Comparison of ENCODE assay signal across 28 cellular contexts in the genomic region with DNA sequence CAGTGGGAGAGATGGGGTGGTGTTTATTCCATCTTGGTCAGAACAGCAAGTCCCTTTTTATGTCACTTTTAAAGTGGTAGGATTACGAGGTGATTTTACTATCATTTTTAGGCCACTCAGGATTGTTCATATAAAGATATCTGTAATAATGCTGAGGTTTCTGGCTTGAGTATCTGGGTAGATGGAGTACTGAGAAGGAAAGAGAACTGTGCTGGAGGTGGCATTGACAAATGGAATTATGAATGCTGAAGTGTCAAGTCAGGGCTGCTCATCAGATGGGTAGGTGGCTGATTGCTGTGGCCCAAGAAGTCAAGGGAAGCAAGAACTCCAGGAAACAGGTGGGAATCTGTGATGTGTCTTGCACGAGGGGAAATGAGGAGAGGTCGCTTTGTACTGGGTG.
"Had no signal": no experiment of that assay in that cellular context is flagged by ENCODE, and none has a peak within 500 bp of the region (broad histone marks: within the 10 kb centered on the region; RNA-seq: fewer than 3 reads in every experiment).

No MANE protein-coding gene starts in this region.

- H3K36me3 ChIP-seq: ascending aorta, breast epithelium, gastroesophageal sphincter had no signal

- H3K27me3 ChIP-seq: ascending aorta, breast epithelium had no signal

- H3K4me3 ChIP-seq: ascending aorta, breast epithelium, coronary artery, gastroesophageal sphincter had no signal

- FAIRE-seq: endometrium had no signal

- H3K36me3 Mint-ChIP-seq: activated naive CD4-positive, alpha-beta T cell treated with anti-CD3 and anti-CD28 coated beads, Interleukin-2, amount 10 ng/mL, durations not matched to agents 7 days and 5 days; activated naive CD4-positive, alpha-beta T cell treated with anti-CD3 and anti-CD28 coated beads, Interleukin-2, amount 50 U/mL, for 72 hours; brain; WTC11 had no signal

- H3K27ac Mint-ChIP-seq: activated CD4-positive, alpha-beta memory T cell treated with anti-CD3 and anti-CD28 coated beads, Interleukin-2, amount 10 ng/mL, durations not matched to agents 7 days and 5 days; activated CD4-positive, alpha-beta T cell treated with anti-CD3 and anti-CD28 coated beads, Interleukin-2, amount 10 ng/mL, durations not matched to agents 7 days and 5 days; activated naive CD4-positive, alpha-beta T cell treated with anti-CD3 and anti-CD28 coated beads, Interleukin-2, amount 10 ng/mL, durations not matched to agents 7 days and 5 days; activated naive CD4-positive, alpha-beta T cell treated with anti-CD3 and anti-CD28 coated beads, Interleukin-2, amount 50 U/mL, for 72 hours; activated naive CD8-positive, alpha-beta T cell treated with anti-CD3 and anti-CD28 coated beads, Interleukin-2, amount 10 ng/mL, durations not matched to agents 7 days and 5 days; activated T-cell treated with anti-CD3 and anti-CD28 coated beads, Interleukin-2, amount 50 U/mL, for 24 hours; activated T-cell treated with anti-CD3 and anti-CD28 coated beads, Interleukin-2, amount 50 U/mL, for 72 hours; brain; dendritic cell treated with granulocyte-macrophage colony-stimulating factor and Interleukin-4, amounts not matched to agents 40 ng/mL and 50 ng/mL, for 4 days; WTC11 had no signal

- H3K27me3 Mint-ChIP-seq: activated T-cell treated with anti-CD3 and anti-CD28 coated beads, Interleukin-2, amount 50 U/mL, for 24 hours; central memory CD8-positive, alpha-beta T cell had no signal

- DNase-seq: activated CD4-positive, alpha-beta memory T cell treated with anti-CD3 and anti-CD28 coated beads, Interleukin-2, amount 10 ng/mL, durations not matched to agents 7 days and 5 days; activated CD4-positive, alpha-beta T cell treated with anti-CD3 and anti-CD28 coated beads for 1 hour; activated CD4-positive, alpha-beta T cell treated with anti-CD3 and anti-CD28 coated beads for 4 hours; activated CD4-positive, alpha-beta T cell treated with anti-CD3 and anti-CD28 coated beads, Interleukin-2, amount 10 ng/mL, durations not matched to agents 7 days and 5 days; activated CD4-positive, alpha-beta T cell treated with anti-CD3 and anti-CD28 coated beads, Interleukin-2, amount 50 U/mL, for 4 hours; activated CD8-positive, alpha-beta memory T cell treated with anti-CD3 and anti-CD28 coated beads, Interleukin-2, amount 50 U/mL, for 48 hours; activated gamma-delta T cell; activated naive CD4-positive, alpha-beta T cell; activated naive CD4-positive, alpha-beta T cell treated with anti-CD3 and anti-CD28 coated beads, Interleukin-2, amount 10 ng/mL, durations not matched to agents 7 days and 5 days; activated naive CD8-positive, alpha-beta T cell treated with anti-CD3 and anti-CD28 coated beads, Interleukin-2, amount 10 ng/mL, durations not matched to agents 7 days and 5 days; activated T-cell treated with anti-CD3 and anti-CD28 coated beads for 4 hours; activated T-cell treated with anti-CD3 and anti-CD28 coated beads, Interleukin-2, amount 50 U/mL, for 24 hours; activated T-cell treated with anti-CD3 and anti-CD28 coated beads, Interleukin-2, amount 50 U/mL, for 72 hours; effector CD8-positive, alpha-beta T cell; foreskin melanocyte; T-helper 2 cell had no signal

- H3K27ac ChIP-seq: ascending aorta, breast epithelium, coronary artery, gastroesophageal sphincter, VCaP had no signal

- H3K9me3 Mint-ChIP-seq: activated CD4-positive, alpha-beta memory T cell treated with anti-CD3 and anti-CD28 coated beads, Interleukin-2, amount 10 ng/mL, durations not matched to agents 7 days and 5 days; activated CD4-positive, alpha-beta T cell treated with anti-CD3 and anti-CD28 coated beads, Interleukin-2, amount 10 ng/mL, durations not matched to agents 7 days and 5 days; activated naive CD4-positive, alpha-beta T cell treated with anti-CD3 and anti-CD28 coated beads, Interleukin-2, amount 10 ng/mL, durations not matched to agents 7 days and 5 days; activated naive CD4-positive, alpha-beta T cell treated with anti-CD3 and anti-CD28 coated beads, Interleukin-2, amount 50 U/mL, for 72 hours; activated naive CD8-positive, alpha-beta T cell treated with anti-CD3 and anti-CD28 coated beads, Interleukin-2, amount 10 ng/mL, durations not matched to agents 7 days and 5 days; activated T-cell treated with anti-CD3 and anti-CD28 coated beads, Interleukin-2, amount 50 U/mL, for 24 hours; activated T-cell treated with anti-CD3 and anti-CD28 coated beads, Interleukin-2, amount 50 U/mL, for 72 hours; central memory CD8-positive, alpha-beta T cell; dendritic cell treated with granulocyte-macrophage colony-stimulating factor and Interleukin-4, amounts not matched to agents 40 ng/mL and 50 ng/mL, for 4 days had no signal

- H3K4me3 Mint-ChIP-seq: activated CD4-positive, alpha-beta memory T cell treated with anti-CD3 and anti-CD28 coated beads, Interleukin-2, amount 10 ng/mL, durations not matched to agents 7 days and 5 days; activated CD4-positive, alpha-beta T cell treated with anti-CD3 and anti-CD28 coated beads, Interleukin-2, amount 10 ng/mL, durations not matched to agents 7 days and 5 days; activated naive CD4-positive, alpha-beta T cell treated with anti-CD3 and anti-CD28 coated beads, Interleukin-2, amount 10 ng/mL, durations not matched to agents 7 days and 5 days; activated naive CD8-positive, alpha-beta T cell treated with anti-CD3 and anti-CD28 coated beads, Interleukin-2, amount 10 ng/mL, durations not matched to agents 7 days and 5 days; activated T-cell treated with anti-CD3 and anti-CD28 coated beads, Interleukin-2, amount 50 U/mL, for 24 hours; activated T-cell treated with anti-CD3 and anti-CD28 coated beads, Interleukin-2, amount 50 U/mL, for 72 hours; brain; central memory CD8-positive, alpha-beta T cell; dendritic cell treated with granulocyte-macrophage colony-stimulating factor and Interleukin-4, amounts not matched to agents 40 ng/mL and 50 ng/mL, for 4 days; WTC11 had no signal

- ATAC-seq: activated naive CD4-positive, alpha-beta T cell treated with anti-CD3 and anti-CD28 coated beads, Interleukin-2, amount 50 U/mL, for 72 hours; activated T-cell treated with anti-CD3 and anti-CD28 coated beads, Interleukin-2, amount 50 U/mL, for 72 hours; esophagus mucosa; gastroesophageal sphincter; WTC11 had no signal

- H3K4me1 ChIP-seq: ascending aorta, breast epithelium, gastroesophageal sphincter had no signal

- H3K9me3 ChIP-seq: ascending aorta, breast epithelium, gastroesophageal sphincter had no signal

- H3K4me1 Mint-ChIP-seq: activated CD4-positive, alpha-beta memory T cell treated with anti-CD3 and anti-CD28 coated beads, Interleukin-2, amount 10 ng/mL, durations not matched to agents 7 days and 5 days; WTC11 had no signal
